Comparison of ENCODE assay signal across 21 cellular contexts in genomic region chr10:6598679-6599078, GRCh38. TPM values are rescaled to one million over a fixed set of nuclear protein-coding genes. Genes with fewer than 3 reads are reported as not detected.
A peak's percentile ranks its signal among the peaks of the same experiment; 100 is the strongest.
DNase-seq lines count a peak whose midpoint lies in the region; ATAC-seq and TF ChIP-seq lines count a peak whose summit lies in the region.
"Had no signal": no experiment of that assay in that cellular context is flagged by ENCODE, and none has a peak within 500 bp of the region (broad histone marks: within the 10 kb centered on the region; RNA-seq: fewer than 3 reads in every experiment).

No MANE protein-coding gene starts in this region.

- H3K9me3 Mint-ChIP-seq in activated naive CD4-positive, alpha-beta T cell treated with anti-CD3 and anti-CD28 coated beads, Interleukin-2, amount 10 ng/mL, durations not matched to agents 7 days and 5 days: peaks cover 10% of the 10 kb centered on the region
- H3K9me3 Mint-ChIP-seq in activated naive CD8-positive, alpha-beta T cell treated with anti-CD3 and anti-CD28 coated beads, Interleukin-2, amount 10 ng/mL, durations not matched to agents 7 days and 5 days: no peaks in the 10 kb centered on the region

- no peak for TF ChIP-seq CTCF in gastroesophageal sphincter (IDR thresholded peaks at IDR 0.05)

- H3K4me3 Mint-ChIP-seq in activated naive CD4-positive, alpha-beta T cell treated with anti-CD3 and anti-CD28 coated beads, Interleukin-2, amount 10 ng/mL, durations not matched to agents 7 days and 5 days: no peak overlapping the region
- H3K4me3 Mint-ChIP-seq in activated naive CD8-positive, alpha-beta T cell treated with anti-CD3 and anti-CD28 coated beads, Interleukin-2, amount 10 ng/mL, durations not matched to agents 7 days and 5 days: peak overlapping the region; percentile 40

- CTCF ChIA-PET in activated naive CD4-positive, alpha-beta T cell treated with anti-CD3 and anti-CD28 coated beads, Interleukin-2, amount 10 ng/mL, durations not matched to agents 7 days and 5 days (lab: Charles Lee): interaction anchor here (0.8 to 4.2 kb wide), 5 partner anchors 14 to 152 kb away, joined by 3 to 37 read pairs (median 3); partner anchors contain the start of gene PRKCQ

- H3K4me3 ChIP-seq in gastroesophageal sphincter: no peak overlapping the region
- H3K4me3 ChIP-seq: BLaER1, MG63 had no signal

- ATAC-seq in activated naive CD8-positive, alpha-beta T cell treated with anti-CD3 and anti-CD28 coated beads, Interleukin-2, amount 10 ng/mL, durations not matched to agents 7 days and 5 days (ENCODE audit: low read depth): no peak
- ATAC-seq in gastroesophageal sphincter (no peak), GM21526 (IDR thresholded peaks at IDR 0.05; ENCODE audit: low FRiP score, unreplicated experiment) (no peak)
- ATAC-seq: HepG2, PC-3 had no signal

- TF ChIP-seq POLR2A in gastroesophageal sphincter (IDR thresholded peaks at IDR 0.05): no peak

- peak overlapping the region; percentile 92 for H3K27ac Mint-ChIP-seq in activated naive CD4-positive, alpha-beta T cell treated with anti-CD3 and anti-CD28 coated beads, Interleukin-2, amount 10 ng/mL, durations not matched to agents 7 days and 5 days
- peak overlapping the region; percentile 90 for H3K27ac Mint-ChIP-seq in activated naive CD8-positive, alpha-beta T cell treated with anti-CD3 and anti-CD28 coated beads, Interleukin-2, amount 10 ng/mL, durations not matched to agents 7 days and 5 days

- peaks cover 93% of the 10 kb centered on the region for H3K4me1 Mint-ChIP-seq in activated naive CD4-positive, alpha-beta T cell treated with anti-CD3 and anti-CD28 coated beads, Interleukin-2, amount 10 ng/mL, durations not matched to agents 7 days and 5 days
- peaks cover 79% of the 10 kb centered on the region for H3K4me1 Mint-ChIP-seq in activated naive CD8-positive, alpha-beta T cell treated with anti-CD3 and anti-CD28 coated beads, Interleukin-2, amount 10 ng/mL, durations not matched to agents 7 days and 5 days

- H3K4me1 ChIP-seq in gastroesophageal sphincter: no peaks in the 10 kb centered on the region
- H3K4me1 ChIP-seq: Caco-2 had no signal

- H3K36me3 Mint-ChIP-seq in activated naive CD4-positive, alpha-beta T cell treated with anti-CD3 and anti-CD28 coated beads, Interleukin-2, amount 10 ng/mL, durations not matched to agents 7 days and 5 days: peaks cover 63% of the 10 kb centered on the region
- peaks cover 20% of the 10 kb centered on the region for H3K36me3 Mint-ChIP-seq in activated naive CD8-positive, alpha-beta T cell treated with anti-CD3 and anti-CD28 coated beads, Interleukin-2, amount 10 ng/mL, durations not matched to agents 7 days and 5 days

- 89% methylated on average over 1 of the region's 1 CpG; no CpG with 5 or more reads in 1 of the 2 donors for WGBS in gastroesophageal sphincter (ENCODE audit: low coverage in 1 of 2), 2 donors

- no peaks in the 10 kb centered on the region for H3K36me3 ChIP-seq in gastroesophageal sphincter
- H3K36me3 ChIP-seq: BLaER1, MG63 had no signal

- no peak for TF ChIP-seq EP300 in gastroesophageal sphincter (IDR thresholded peaks at IDR 0.05)

- H3K27me3 Mint-ChIP-seq in activated naive CD4-positive, alpha-beta T cell treated with anti-CD3 and anti-CD28 coated beads, Interleukin-2, amount 10 ng/mL, durations not matched to agents 7 days and 5 days: no peaks in the 10 kb centered on the region
- no peaks in the 10 kb centered on the region for H3K27me3 Mint-ChIP-seq in activated naive CD8-positive, alpha-beta T cell treated with anti-CD3 and anti-CD28 coated beads, Interleukin-2, amount 10 ng/mL, durations not matched to agents 7 days and 5 days

- DNase-seq in NCI-H526 (lab: John Stamatoyannopoulos, UW) (peak; percentile 3 to 8), NCI-H526 treated with DMSO at 0.1 percent for 48 hours (lab: John Stamatoyannopoulos, UW) (no peak), NCI-H524 treated with DMSO at 0.1 percent for 48 hours (lab: John Stamatoyannopoulos, UW) (no peak)
- DNase-seq in activated naive CD4-positive, alpha-beta T cell treated with anti-CD3 and anti-CD28 coated beads, Interleukin-2, amount 10 ng/mL, durations not matched to agents 7 days and 5 days: no peak
- DNase-seq in activated naive CD4-positive, alpha-beta T cell treated with Interleukin-2 at 50 U/mL for 16 hours: no peak
- no peak for DNase-seq in activated naive CD8-positive, alpha-beta T cell treated with anti-CD3 and anti-CD28 coated beads, Interleukin-2, amount 10 ng/mL, durations not matched to agents 7 days and 5 days
- DNase-seq: Caco-2, H7, MG63, NCI-H1092 treated with DMSO at 0.1 percent for 48 hours, NCI-H1694, NCI-H2107, NCI-H226, NCI-H748 treated with DMSO at 0.1 percent for 48 hours, PC-3 had no signal

- no peaks in the 10 kb centered on the region for H3K9me3 ChIP-seq in gastroesophageal sphincter
- H3K9me3 ChIP-seq: BLaER1, Caco-2, MG63 had no signal

- H3K27ac ChIP-seq in gastroesophageal sphincter: no peak overlapping the region
- H3K27ac ChIP-seq: 22Rv1, BLaER1, KMS-11 had no signal

- H3K27me3 ChIP-seq in gastroesophageal sphincter: no peaks in the 10 kb centered on the region
- H3K27me3 ChIP-seq: BLaER1 had no signal

- POLR2A ChIA-PET in activated naive CD8-positive, alpha-beta T cell treated with anti-CD3 and anti-CD28 coated beads, Interleukin-2, amount 10 ng/mL, durations not matched to agents 7 days and 5 days (lab: Charles Lee): interaction anchor here (3.1 to 16.7 kb wide), 3 partner anchors 8 to 18 kb away, joined by 12 to 382 read pairs (median 24); partner anchors contain the start of gene PRKCQ

RNA-seq across cellular contexts. Expression of gene PRKCQ, which starts 18.6 kb away (rescaled TPM):
- 10 to 100 TPM; 61.2 to 61.8 TPM for total RNA-seq in activated naive CD8-positive, alpha-beta T cell treated with anti-CD3 and anti-CD28 coated beads, Interleukin-2, amount 10 ng/mL, durations not matched to agents 7 days and 5 days
- 1 to 10 TPM; 2.0 to 7.6 (median 4.3) TPM for total RNA-seq in gastroesophageal sphincter
- total RNA-seq: PC-3 had no signal

Comparison
In these comparisons a context has a peak if more than half of its experiments do, and no peak if none do; other contexts are left out.
1. DNase-seq: peak in NCI-H526 (2 of 2); none in NCI-H526 treated with DMSO at 0.1 percent for 48 hours (single experiment), activated naive CD4-positive, alpha-beta T cell treated with anti-CD3 and anti-CD28 coated beads, Interleukin-2, amount 10 ng/mL, durations not matched to agents 7 days and 5 days (single experiment), activated naive CD4-positive, alpha-beta T cell treated with Interleukin-2 at 50 U/mL for 16 hours (single experiment), activated naive CD8-positive, alpha-beta T cell treated with anti-CD3 and anti-CD28 coated beads, Interleukin-2, amount 10 ng/mL, durations not matched to agents 7 days and 5 days (single experiment) and NCI-H524 treated with DMSO at 0.1 percent for 48 hours (single experiment).
2. RNA of gene PRKCQ, which starts 18.6 kb away (total RNA-seq): 61.2 to 61.8 TPM in activated naive CD8-positive, alpha-beta T cell treated with anti-CD3 and anti-CD28 coated beads, Interleukin-2, amount 10 ng/mL, durations not matched to agents 7 days and 5 days; 2.0 to 7.6 TPM in gastroesophageal sphincter; every median in the first group is over 4 times any median in the second.